Comparison of ENCODE assay signal across 15 cellular contexts in the genomic region with DNA sequence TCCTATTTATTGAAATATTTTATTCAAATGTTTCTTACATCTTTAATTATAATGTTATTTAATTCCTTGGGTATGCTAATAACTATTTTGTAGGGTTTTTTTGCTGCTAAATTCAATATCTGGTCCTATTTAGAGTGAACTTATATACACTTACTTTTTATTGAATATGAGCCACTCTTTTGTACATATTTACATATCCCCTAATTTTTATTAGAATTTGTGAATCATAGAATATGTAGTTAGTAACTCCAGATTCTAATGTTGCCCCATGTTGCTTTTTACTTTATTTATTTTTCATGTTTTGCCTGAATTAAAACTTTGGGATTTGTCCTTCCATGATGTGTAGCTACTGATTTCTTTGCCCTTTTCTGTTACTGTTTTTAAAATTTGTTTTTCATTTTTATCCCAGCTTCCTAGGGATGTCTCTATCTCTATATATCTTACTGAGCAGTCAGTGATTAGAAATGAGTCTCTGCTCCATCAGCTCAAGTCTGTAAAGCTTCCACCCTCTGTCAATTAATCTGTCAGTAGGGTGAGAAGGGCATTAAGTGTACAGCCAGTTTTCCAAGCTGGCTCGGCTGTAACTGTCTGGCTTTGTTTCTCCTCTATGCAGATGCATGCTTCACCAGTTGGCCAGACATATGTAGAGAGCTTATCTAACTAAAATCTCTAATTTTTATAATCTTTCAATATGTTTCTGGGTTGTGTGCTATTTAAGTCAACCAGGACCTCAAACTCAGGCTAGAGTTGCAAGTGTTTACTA.
"Had no signal": no experiment of that assay in that cellular context is flagged by ENCODE, and none has a peak within 500 bp of the region (broad histone marks: within the 10 kb centered on the region; RNA-seq: fewer than 3 reads in every experiment).

No MANE protein-coding gene starts in this region.

- H3K36me3 ChIP-seq: esophagus squamous epithelium, neutrophil, pancreas, sigmoid colon, thoracic aorta, upper lobe of left lung had no signal

- H3K4me1 ChIP-seq: esophagus squamous epithelium, pancreas, sigmoid colon, upper lobe of left lung had no signal

- H3K4me3 ChIP-seq: esophagus squamous epithelium, pancreas, sigmoid colon, thoracic aorta, upper lobe of left lung had no signal

- DNase-seq: activated CD4-positive, alpha-beta T cell treated with anti-CD3 and anti-CD28 coated beads for 36 hours; activated CD4-positive, alpha-beta T cell treated with anti-CD3 and anti-CD28 coated beads, Interleukin-2, amount 50 U/mL, for 48 hours; activated naive CD8-positive, alpha-beta T cell treated with anti-CD3 and anti-CD28 coated beads for 36 hours; amniotic stem cell; effector memory CD8-positive, alpha-beta T cell; esophagus squamous epithelium; mesenchymal stem cell; naive thymus-derived CD4-positive, alpha-beta T cell; pancreas; sigmoid colon; stimulated activated naive B cell treated with anti-CD40 and anti-IgM and Interleukin-4, amounts not matched to agents 10 μg/mL and 1 μg/mL and 100 μg/mL, for 72 hours; T-helper 2 cell; upper lobe of left lung had no signal

- H3K27ac ChIP-seq: esophagus squamous epithelium, neutrophil, pancreas, sigmoid colon, thoracic aorta, upper lobe of left lung had no signal

- H3K27me3 ChIP-seq: esophagus squamous epithelium, neutrophil, pancreas, sigmoid colon, upper lobe of left lung had no signal

- H3K9me3 ChIP-seq: esophagus squamous epithelium, neutrophil, pancreas, sigmoid colon, thoracic aorta, upper lobe of left lung had no signal

- ATAC-seq: activated CD4-positive, alpha-beta T cell treated with anti-CD3 and anti-CD28 coated beads for 36 hours; effector memory CD8-positive, alpha-beta T cell; naive thymus-derived CD4-positive, alpha-beta T cell; pancreas; stimulated activated naive B cell treated with anti-CD40 and anti-IgM and Interleukin-4, amounts not matched to agents 10 μg/mL and 1 μg/mL and 100 μg/mL, for 72 hours had no signal
